ENCODE assay signal across 8 cellular contexts in genomic region chr10:48608279-48608681, GRCh38. TPM values are rescaled to one million over a fixed set of nuclear protein-coding genes. Genes with fewer than 3 reads are reported as not detected.
DNase-seq lines count a peak whose midpoint lies in the region; ATAC-seq, FAIRE-seq and TF ChIP-seq lines count a peak whose summit lies in the region.

No MANE protein-coding gene starts in this region.

- H3K4me3 ChIP-seq in SU-DHL-6 (ENCODE audit: insufficient read depth, low read length, poor library complexity, severe bottlenecking) (no peak overlapping the region), pancreas (no peak overlapping the region)

- no peak overlapping the region for H3K4me2 ChIP-seq in SU-DHL-6 (ENCODE audit: low read depth, low read length, poor library complexity, severe bottlenecking)

- TF ChIP-seq CTCF in SU-DHL-6 (IDR thresholded peaks at IDR 0.05; ENCODE audit: insufficient read depth, low read length, poor library complexity, severe bottlenecking), result peak; percentile 78
- peak; percentile 38 to 54 (median 46) for TF ChIP-seq CTCF in pancreas (IDR thresholded peaks at IDR 0.05)

- DNase-seq in activated T-cell treated with anti-CD3 and anti-CD28 coated beads for 1 hour (ENCODE audit: low read depth) (peak; percentile 6), activated T-cell treated with anti-CD3 and anti-CD28 coated beads for 4 hours (no peak), HK-2 (ENCODE audit: unreplicated experiment) (peak; percentile 43), erythroblast (lab: John Stamatoyannopoulos, UW) (peak; percentile 12 to 43), pancreas (peak in 2 of 6 donors; percentile 13 to 52), cortex of kidney (lab: John Stamatoyannopoulos, UW) (no peak)

- H3K27ac ChIP-seq in SU-DHL-6 (ENCODE audit: low read depth, low read length) (no peak overlapping the region), pancreas (no peak overlapping the region)

- no peaks in the 10 kb centered on the region for H3F3A ChIP-seq in SU-DHL-6 (ENCODE audit: insufficient read depth)

- no peaks in the 10 kb centered on the region for H4K20me1 ChIP-seq in SU-DHL-6 (ENCODE audit: low read depth, low read length)

- WGBS in pancreas, 2 donors, result 40 to 50% methylated on average over 3 of the region's 3 CpGs

- intact Hi-C loops in pancreas (cut with DNase I), result loop anchor here in 1 of 3 donors (10.0 kb wide), 1 partner anchor 47 kb away; no protein-coding TSS in a partner anchor

- no peaks in the 10 kb centered on the region for H3K27me3 ChIP-seq in SU-DHL-6 (ENCODE audit: low read length)
- H3K27me3 ChIP-seq in pancreas, result peaks cover 0 to 4% (median 2%) of the 10 kb centered on the region in 4 donors

- ATAC-seq in GM21390 (IDR thresholded peaks at IDR 0.05; ENCODE audit: unreplicated experiment), result peak; percentile 87
- ATAC-seq in pancreas, result peak; percentile 68 to 82 (median 76)

- H3K36me3 ChIP-seq in SU-DHL-6 (ENCODE audit: low read length), result no peaks in the 10 kb centered on the region
- no peaks in the 10 kb centered on the region for H3K36me3 ChIP-seq in pancreas

- H2AFZ ChIP-seq in SU-DHL-6 (ENCODE audit: low read depth, low read length, severe bottlenecking), result no peak overlapping the region

- H3K9me3 ChIP-seq in SU-DHL-6 (ENCODE audit: insufficient read depth, low read length) (no peaks in the 10 kb centered on the region), pancreas (no peaks in the 10 kb centered on the region)

- H3K9ac ChIP-seq in SU-DHL-6 (ENCODE audit: low read length), result no peak overlapping the region

- no peak for FAIRE-seq in pancreas (lab: Jason Lieb, UNC)

- H3K79me2 ChIP-seq in SU-DHL-6 (ENCODE audit: insufficient read depth, low read length), result 0 out of 2 replicates have a peak, but pooled peaks cover 5% of the 10 kb centered on the region

- H3K9me2 ChIP-seq in SU-DHL-6 (replicated peaks; ENCODE audit: insufficient read depth, low read length), result no peaks in the 10 kb centered on the region

- peaks cover 0 to 3% (median 0%) of the 10 kb centered on the region in 3 donors for H3K4me1 ChIP-seq in pancreas

- no peak for TF ChIP-seq POLR2A in erythroblast (IDR thresholded peaks at IDR 0.05; ENCODE audit: low read length)

RNA-seq across cellular contexts. Expression of gene ARHGAP22, which starts 3.4 kb away (rescaled TPM):
- 1 to 10 TPM; 1.1 to 6.0 (median 1.8) TPM for total RNA-seq in pancreas
- polyA plus RNA-seq in pancreas, result 1 to 10 TPM; 1.8 to 2.3 TPM

Comparison
In these comparisons a context has a peak if more than half of its experiments do, and no peak if none do; other contexts are left out.
1. DNase-seq: peak in activated T-cell treated with anti-CD3 and anti-CD28 coated beads for 1 hour (single experiment), HK-2 (single experiment) and erythroblast (2 of 2); none in activated T-cell treated with anti-CD3 and anti-CD28 coated beads for 4 hours (single experiment) and cortex of kidney (single experiment).